1 cellular context compared by ENCODE assay signal in genomic region chr3:38039101-38039898, GRCh38.
TF ChIP-seq lines count a peak whose summit lies in the region.

A gene with protein sequence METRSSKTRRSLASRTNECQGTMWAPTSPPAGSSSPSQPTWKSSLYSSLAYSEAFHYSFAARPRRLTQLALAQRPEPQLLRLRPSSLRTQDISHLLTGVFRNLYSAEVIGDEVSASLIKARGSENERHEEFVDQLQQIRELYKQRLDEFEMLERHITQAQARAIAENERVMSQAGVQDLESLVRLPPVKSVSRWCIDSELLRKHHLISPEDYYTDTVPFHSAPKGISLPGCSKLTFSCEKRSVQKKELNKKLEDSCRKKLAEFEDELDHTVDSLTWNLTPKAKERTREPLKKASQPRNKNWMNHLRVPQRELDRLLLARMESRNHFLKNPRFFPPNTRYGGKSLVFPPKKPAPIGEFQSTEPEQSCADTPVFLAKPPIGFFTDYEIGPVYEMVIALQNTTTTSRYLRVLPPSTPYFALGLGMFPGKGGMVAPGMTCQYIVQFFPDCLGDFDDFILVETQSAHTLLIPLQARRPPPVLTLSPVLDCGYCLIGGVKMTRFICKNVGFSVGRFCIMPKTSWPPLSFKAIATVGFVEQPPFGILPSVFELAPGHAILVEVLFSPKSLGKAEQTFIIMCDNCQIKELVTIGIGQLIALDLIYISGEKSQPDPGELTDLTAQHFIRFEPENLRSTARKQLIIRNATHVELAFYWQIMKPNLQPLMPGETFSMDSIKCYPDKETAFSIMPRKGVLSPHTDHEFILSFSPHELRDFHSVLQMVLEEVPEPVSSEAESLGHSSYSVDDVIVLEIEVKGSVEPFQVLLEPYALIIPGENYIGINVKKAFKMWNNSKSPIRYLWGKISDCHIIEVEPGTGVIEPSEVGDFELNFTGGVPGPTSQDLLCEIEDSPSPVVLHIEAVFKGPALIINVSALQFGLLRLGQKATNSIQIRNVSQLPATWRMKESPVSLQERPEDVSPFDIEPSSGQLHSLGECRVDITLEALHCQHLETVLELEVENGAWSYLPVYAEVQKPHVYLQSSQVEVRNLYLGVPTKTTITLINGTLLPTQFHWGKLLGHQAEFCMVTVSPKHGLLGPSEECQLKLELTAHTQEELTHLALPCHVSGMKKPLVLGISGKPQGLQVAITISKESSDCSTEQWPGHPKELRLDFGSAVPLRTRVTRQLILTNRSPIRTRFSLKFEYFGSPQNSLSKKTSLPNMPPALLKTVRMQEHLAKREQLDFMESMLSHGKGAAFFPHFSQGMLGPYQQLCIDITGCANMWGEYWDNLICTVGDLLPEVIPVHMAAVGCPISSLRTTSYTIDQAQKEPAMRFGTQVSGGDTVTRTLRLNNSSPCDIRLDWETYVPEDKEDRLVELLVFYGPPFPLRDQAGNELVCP (N-terminal part only) (plus strand): TSS chr3:38039208. CDS start chr3:38039226, 18 bp downstream.

TF ChIP-seq in HepG2, 621 proteins besides CTCF, POLR2A, EP300 and RAD21 (continued from another document):
- TF ChIP-seq ZBTB49 (CRISPR knock-in tag; IDR thresholded peaks at IDR 0.05; ENCODE audit: borderline replicate concordance): no peak
- no peak for TF ChIP-seq MYPOP (CRISPR knock-in tag; IDR thresholded peaks at IDR 0.05)
- TF ChIP-seq SCMH1 (CRISPR knock-in tag; IDR thresholded peaks at IDR 0.05; ENCODE audit: borderline replicate concordance): no peak
- TF ChIP-seq ZNF567 (CRISPR knock-in tag; IDR thresholded peaks at IDR 0.05; ENCODE audit: borderline replicate concordance): no peak
- TF ChIP-seq ZNF557 (CRISPR knock-in tag; IDR thresholded peaks at IDR 0.05): no peak
- TF ChIP-seq REPIN1 (CRISPR knock-in tag; IDR thresholded peaks at IDR 0.05; ENCODE audit: borderline replicate concordance, low read depth): no peak
- no peak for TF ChIP-seq RNF2 (conservative IDR thresholded peaks at IDR 0.05; ENCODE audit: low read depth)
- no peak for TF ChIP-seq TIGD3 (CRISPR knock-in tag; IDR thresholded peaks at IDR 0.05; ENCODE audit: borderline replicate concordance)
- no peak for TF ChIP-seq ZSCAN25 (CRISPR knock-in tag; IDR thresholded peaks at IDR 0.05)
- TF ChIP-seq, protein P1, sequence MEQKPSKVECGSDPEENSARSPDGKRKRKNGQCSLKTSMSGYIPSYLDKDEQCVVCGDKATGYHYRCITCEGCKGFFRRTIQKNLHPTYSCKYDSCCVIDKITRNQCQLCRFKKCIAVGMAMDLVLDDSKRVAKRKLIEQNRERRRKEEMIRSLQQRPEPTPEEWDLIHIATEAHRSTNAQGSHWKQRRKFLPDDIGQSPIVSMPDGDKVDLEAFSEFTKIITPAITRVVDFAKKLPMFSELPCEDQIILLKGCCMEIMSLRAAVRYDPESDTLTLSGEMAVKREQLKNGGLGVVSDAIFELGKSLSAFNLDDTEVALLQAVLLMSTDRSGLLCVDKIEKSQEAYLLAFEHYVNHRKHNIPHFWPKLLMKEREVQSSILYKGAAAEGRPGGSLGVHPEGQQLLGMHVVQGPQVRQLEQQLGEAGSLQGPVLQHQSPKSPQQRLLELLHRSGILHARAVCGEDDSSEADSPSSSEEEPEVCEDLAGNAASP (CRISPR knock-in tag; IDR thresholded peaks at IDR 0.05; ENCODE audit: borderline replicate concordance): no peak
- TF ChIP-seq STAG1 (CRISPR knock-in tag; IDR thresholded peaks at IDR 0.05): no peak
- TF ChIP-seq WIZ (CRISPR knock-in tag; IDR thresholded peaks at IDR 0.05): no peak
- no peak for TF ChIP-seq ZNF451 (CRISPR knock-in tag; IDR thresholded peaks at IDR 0.05)
- TF ChIP-seq SP4 (CRISPR knock-in tag; IDR thresholded peaks at IDR 0.05): no peak
TF ChIP-seq in HepG2: peak in this region for 0.
